ENCODE assay signal across 9 cellular contexts in the genomic region with DNA sequence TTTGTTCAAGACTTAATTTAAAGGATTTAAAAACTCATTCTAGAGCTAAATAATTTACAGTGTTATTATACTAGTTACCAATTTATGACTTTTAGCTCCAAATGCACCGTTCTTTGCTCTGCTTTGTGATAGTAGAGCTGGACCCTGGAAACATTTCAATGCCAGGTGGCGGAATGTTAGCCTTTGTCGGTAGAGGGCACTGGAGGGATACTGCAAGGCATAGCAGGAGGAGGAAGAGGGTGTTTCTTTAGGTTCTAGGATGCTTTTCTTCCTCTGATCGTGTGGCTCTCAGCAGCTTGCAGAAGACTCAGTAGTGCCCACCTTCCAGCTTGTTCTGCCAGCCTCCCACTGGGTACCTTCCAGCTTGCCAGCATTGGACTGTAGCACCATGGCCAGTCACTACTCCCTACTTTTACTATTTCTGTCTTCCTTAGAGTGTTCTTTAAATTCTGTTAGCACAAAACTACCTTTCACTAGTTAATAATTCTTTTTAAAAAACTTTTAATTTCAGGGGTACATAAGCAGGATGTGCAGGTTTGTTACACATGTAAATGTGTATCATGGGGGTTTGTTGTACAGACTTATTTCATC.
DNase-seq lines count a peak whose midpoint lies in the region; ATAC-seq and TF ChIP-seq lines count a peak whose summit lies in the region.
"Had no signal": no experiment of that assay in that cellular context is flagged by ENCODE, and none has a peak within 500 bp of the region (broad histone marks: within the 10 kb centered on the region; RNA-seq: fewer than 3 reads in every experiment).

No MANE protein-coding gene starts in this region.

- no peaks in the 10 kb centered on the region for H3K4me1 ChIP-seq in body of pancreas
- H3K4me1 ChIP-seq: SJCRH30 had no signal

- no peaks in the 10 kb centered on the region for H3K36me3 Mint-ChIP-seq in nephron progenitor cell (ENCODE audit: low read depth)

- peak; percentile 17 for TF ChIP-seq CTCF in GM10266 (IDR thresholded peaks at IDR 0.05; ENCODE audit: control insufficient read depth, insufficient read depth, low read depth, missing control alignments)
- peak in 3 of 7 experiments; percentile 25 to 31 (median 30) for TF ChIP-seq CTCF in body of pancreas (IDR thresholded peaks at IDR 0.05)
- TF ChIP-seq CTCF in nephron progenitor cell (IDR thresholded peaks at IDR 0.05) = peak; percentile 57

- H3K27ac ChIP-seq in body of pancreas = no peak overlapping the region
- H3K27ac ChIP-seq: SJCRH30 had no signal

- no peak overlapping the region for H3K27ac Mint-ChIP-seq in nephron progenitor cell
- H3K27ac Mint-ChIP-seq: stimulated activated naive CD8-positive, alpha-beta T cell treated with anti-CD3 and anti-CD28 coated beads, Interleukin-15, amount 100 ng/mL, for 72 hours had no signal

- no peaks in the 10 kb centered on the region for H3K27me3 ChIP-seq in body of pancreas
- H3K27me3 ChIP-seq: SJCRH30 had no signal

- no peaks in the 10 kb centered on the region for H3K9me3 ChIP-seq in body of pancreas
- H3K9me3 ChIP-seq: SJCRH30 had no signal

- DNase-seq in GM10266 (ENCODE audit: extremely low spot score) (no peak), M059J (ENCODE audit: low read depth) (peak; percentile 2), body of pancreas (peak; percentile 3 to 16 (median 8)), nephron progenitor cell (peak; percentile 43), SK-N-DZ (ENCODE audit: low spot score) (no peak)
- DNase-seq in activated naive CD4-positive, alpha-beta T cell treated with Interleukin-2 at 50 U/mL for 16 hours = no peak
- DNase-seq: stimulated activated naive CD8-positive, alpha-beta T cell treated with anti-CD3 and anti-CD28 coated beads, Interleukin-15, amount 100 ng/mL, for 72 hours had no signal

- ATAC-seq in body of pancreas (no peak), HG02610 (IDR thresholded peaks at IDR 0.05; ENCODE audit: unreplicated experiment) (no peak)
- ATAC-seq: stimulated activated naive CD8-positive, alpha-beta T cell treated with anti-CD3 and anti-CD28 coated beads, Interleukin-15, amount 100 ng/mL, for 72 hours had no signal

- intact Hi-C loops in body of pancreas (cut with DNase I) = no loop called here

- no peaks in the 10 kb centered on the region for H3K36me3 ChIP-seq in body of pancreas (replicated peaks in 1 of 2; ENCODE audit: insufficient read depth in 1 of 2, low read depth in 2 of 2)
- H3K36me3 ChIP-seq: SJCRH30 had no signal

- H3K4me1 Mint-ChIP-seq in nephron progenitor cell = no peaks in the 10 kb centered on the region
- H3K4me1 Mint-ChIP-seq: stimulated activated naive CD8-positive, alpha-beta T cell treated with anti-CD3 and anti-CD28 coated beads, Interleukin-15, amount 100 ng/mL, for 72 hours had no signal

- peaks cover 3% of the 10 kb centered on the region for H3K27me3 Mint-ChIP-seq in nephron progenitor cell (ENCODE audit: low read depth, poor library complexity)
- H3K27me3 Mint-ChIP-seq: stimulated activated naive CD8-positive, alpha-beta T cell treated with anti-CD3 and anti-CD28 coated beads, Interleukin-15, amount 100 ng/mL, for 72 hours had no signal

- no peak for TF ChIP-seq POLR2A in body of pancreas (IDR thresholded peaks at IDR 0.05)

- WGBS in body of pancreas, 2 donors = 17 to 36% methylated on average over 4 of the region's 4 CpGs

- H3K4me3 Mint-ChIP-seq in nephron progenitor cell = no peak overlapping the region
- H3K4me3 Mint-ChIP-seq: stimulated activated naive CD8-positive, alpha-beta T cell treated with anti-CD3 and anti-CD28 coated beads, Interleukin-15, amount 100 ng/mL, for 72 hours had no signal

- H3K4me3 ChIP-seq in body of pancreas = no peak overlapping the region
- H3K4me3 ChIP-seq: SJCRH30 had no signal

- peaks cover 11% of the 10 kb centered on the region for H3K9me3 Mint-ChIP-seq in nephron progenitor cell

Comparison
In these comparisons a context has a peak if more than half of its experiments do, and no peak if none do; other contexts are left out.
1. DNase-seq: peak in M059J (single experiment), body of pancreas (4 of 4) and nephron progenitor cell (single experiment); none in GM10266 (single experiment), SK-N-DZ (single experiment) and activated naive CD4-positive, alpha-beta T cell treated with Interleukin-2 at 50 U/mL for 16 hours (single experiment).